Comparison of ENCODE assay signal across 1 cellular context in the genomic region with DNA sequence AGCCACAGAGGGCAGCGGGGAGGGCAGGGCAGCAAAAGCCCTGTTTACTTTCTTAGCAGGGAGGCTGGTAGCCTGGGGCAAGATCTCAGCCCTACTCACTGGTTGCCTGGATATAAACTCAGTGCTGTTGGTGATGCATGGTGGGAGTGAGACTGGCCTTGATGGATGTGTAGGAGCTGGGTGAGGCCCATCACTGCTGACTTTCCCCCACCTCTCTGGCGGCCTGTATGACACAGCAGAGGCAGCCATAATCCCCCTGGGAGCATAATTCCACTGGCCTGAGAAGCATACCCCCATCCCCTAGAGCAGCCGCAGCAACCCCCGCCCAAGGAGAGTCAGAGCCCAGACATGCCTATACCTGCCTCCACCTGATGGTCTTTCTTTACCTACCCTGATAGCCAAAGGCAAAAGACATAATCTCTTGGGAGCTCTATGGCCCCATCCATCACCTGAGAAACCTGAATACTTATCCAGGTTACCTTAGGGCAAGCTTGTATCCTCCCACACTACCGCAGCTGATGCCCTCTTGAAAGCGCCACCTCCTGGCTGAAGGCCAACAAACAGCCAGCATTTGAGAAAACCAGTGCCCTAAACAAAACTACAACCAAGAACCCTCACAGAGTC.
TF ChIP-seq lines count a peak whose summit lies in the region.

No MANE protein-coding gene starts in this region.

TF ChIP-seq in GM23338, 12 proteins besides CTCF, POLR2A, EP300 and RAD21 (continued from another document):
- TF ChIP-seq POLR2AphosphoS5 (IDR thresholded peaks at IDR 0.05; ENCODE audit: low read depth), result no peak
- no peak for TF ChIP-seq JUNB (IDR thresholded peaks at IDR 0.05; ENCODE audit: unreplicated experiment)
- TF ChIP-seq ZNF331 (CRISPR knock-in tag; IDR thresholded peaks at IDR 0.05; ENCODE audit: low read depth), result no peak
- TF ChIP-seq, protein P1, sequence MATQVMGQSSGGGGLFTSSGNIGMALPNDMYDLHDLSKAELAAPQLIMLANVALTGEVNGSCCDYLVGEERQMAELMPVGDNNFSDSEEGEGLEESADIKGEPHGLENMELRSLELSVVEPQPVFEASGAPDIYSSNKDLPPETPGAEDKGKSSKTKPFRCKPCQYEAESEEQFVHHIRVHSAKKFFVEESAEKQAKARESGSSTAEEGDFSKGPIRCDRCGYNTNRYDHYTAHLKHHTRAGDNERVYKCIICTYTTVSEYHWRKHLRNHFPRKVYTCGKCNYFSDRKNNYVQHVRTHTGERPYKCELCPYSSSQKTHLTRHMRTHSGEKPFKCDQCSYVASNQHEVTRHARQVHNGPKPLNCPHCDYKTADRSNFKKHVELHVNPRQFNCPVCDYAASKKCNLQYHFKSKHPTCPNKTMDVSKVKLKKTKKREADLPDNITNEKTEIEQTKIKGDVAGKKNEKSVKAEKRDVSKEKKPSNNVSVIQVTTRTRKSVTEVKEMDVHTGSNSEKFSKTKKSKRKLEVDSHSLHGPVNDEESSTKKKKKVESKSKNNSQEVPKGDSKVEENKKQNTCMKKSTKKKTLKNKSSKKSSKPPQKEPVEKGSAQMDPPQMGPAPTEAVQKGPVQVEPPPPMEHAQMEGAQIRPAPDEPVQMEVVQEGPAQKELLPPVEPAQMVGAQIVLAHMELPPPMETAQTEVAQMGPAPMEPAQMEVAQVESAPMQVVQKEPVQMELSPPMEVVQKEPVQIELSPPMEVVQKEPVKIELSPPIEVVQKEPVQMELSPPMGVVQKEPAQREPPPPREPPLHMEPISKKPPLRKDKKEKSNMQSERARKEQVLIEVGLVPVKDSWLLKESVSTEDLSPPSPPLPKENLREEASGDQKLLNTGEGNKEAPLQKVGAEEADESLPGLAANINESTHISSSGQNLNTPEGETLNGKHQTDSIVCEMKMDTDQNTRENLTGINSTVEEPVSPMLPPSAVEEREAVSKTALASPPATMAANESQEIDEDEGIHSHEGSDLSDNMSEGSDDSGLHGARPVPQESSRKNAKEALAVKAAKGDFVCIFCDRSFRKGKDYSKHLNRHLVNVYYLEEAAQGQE (IDR thresholded peaks at IDR 0.05; ENCODE audit: unreplicated experiment), result no peak
- TF ChIP-seq STAT1 (IDR thresholded peaks at IDR 0.05; ENCODE audit: unreplicated experiment), result no peak
- TF ChIP-seq, protein P2, sequence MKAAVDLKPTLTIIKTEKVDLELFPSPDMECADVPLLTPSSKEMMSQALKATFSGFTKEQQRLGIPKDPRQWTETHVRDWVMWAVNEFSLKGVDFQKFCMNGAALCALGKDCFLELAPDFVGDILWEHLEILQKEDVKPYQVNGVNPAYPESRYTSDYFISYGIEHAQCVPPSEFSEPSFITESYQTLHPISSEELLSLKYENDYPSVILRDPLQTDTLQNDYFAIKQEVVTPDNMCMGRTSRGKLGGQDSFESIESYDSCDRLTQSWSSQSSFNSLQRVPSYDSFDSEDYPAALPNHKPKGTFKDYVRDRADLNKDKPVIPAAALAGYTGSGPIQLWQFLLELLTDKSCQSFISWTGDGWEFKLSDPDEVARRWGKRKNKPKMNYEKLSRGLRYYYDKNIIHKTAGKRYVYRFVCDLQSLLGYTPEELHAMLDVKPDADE (IDR thresholded peaks at IDR 0.05), result no peak
- no peak for TF ChIP-seq EZH2 (IDR thresholded peaks at IDR 0.05; ENCODE audit: low read depth, unreplicated experiment)
- no peak for TF ChIP-seq CREB1 (CRISPR knock-in tag; IDR thresholded peaks at IDR 0.05; ENCODE audit: low read depth)
